In genomic region chr1:230066466-230067404, GRCh38 we compare ENCODE assay signal across 1 cellular context.
A peak's percentile ranks its signal among the peaks of the same experiment; 100 is the strongest.
TF ChIP-seq lines count a peak whose summit lies in the region.

Gene GALNT2 (plus strand): TSS chr1:230067238. CDS start chr1:230067281, 43 bp downstream.

TF ChIP-seq in HepG2, 621 proteins besides CTCF, POLR2A, EP300 and RAD21 (continued from another document and continues in another):
- TF ChIP-seq AFF4 (CRISPR knock-in tag; IDR thresholded peaks at IDR 0.05), result no peak
- no peak for TF ChIP-seq ZNF607 (CRISPR knock-in tag; IDR thresholded peaks at IDR 0.05; ENCODE audit: borderline replicate concordance)
- no peak for TF ChIP-seq ZBTB37 (CRISPR knock-in tag; IDR thresholded peaks at IDR 0.05)
- no peak for TF ChIP-seq ZFP36 (IDR thresholded peaks at IDR 0.05; ENCODE audit: borderline replicate concordance, low read depth, low read length, partially characterized antibody)
- TF ChIP-seq ATF7 (IDR thresholded peaks at IDR 0.05), result no peak
- no peak for TF ChIP-seq ATF7 (CRISPR knock-in tag; IDR thresholded peaks at IDR 0.05)
- TF ChIP-seq HINFP (CRISPR knock-in tag; IDR thresholded peaks at IDR 0.05; ENCODE audit: low read depth), result no peak; the same call in 1 of the 2 replicates
- TF ChIP-seq GRHL1 (CRISPR knock-in tag; conservative IDR thresholded peaks at IDR 0.05), result no peak
- no peak for TF ChIP-seq SNAPC4 (CRISPR knock-in tag; IDR thresholded peaks at IDR 0.05)
- TF ChIP-seq IRF1 (CRISPR knock-in tag; IDR thresholded peaks at IDR 0.05; ENCODE audit: low read depth), result no peak
- TF ChIP-seq ZBTB1 (CRISPR knock-in tag; IDR thresholded peaks at IDR 0.05; ENCODE audit: borderline replicate concordance), result no peak
- TF ChIP-seq TSC22D2 (CRISPR knock-in tag; IDR thresholded peaks at IDR 0.05; ENCODE audit: borderline replicate concordance), result no peak
- TF ChIP-seq PRMT3 (CRISPR knock-in tag; IDR thresholded peaks at IDR 0.05; ENCODE audit: borderline replicate concordance, low read depth), result no peak
- TF ChIP-seq ZNF33A (CRISPR knock-in tag; IDR thresholded peaks at IDR 0.05; ENCODE audit: borderline replicate concordance), result no peak
- no peak for TF ChIP-seq ZNF335 (CRISPR knock-in tag; IDR thresholded peaks at IDR 0.05)
- TF ChIP-seq ZNF230 (CRISPR knock-in tag; IDR thresholded peaks at IDR 0.05), result no peak
- TF ChIP-seq PTBP1 (IDR thresholded peaks at IDR 0.05; ENCODE audit: low read depth, low read length, poor library complexity, severe bottlenecking), result no peak
- TF ChIP-seq HNF1B (CRISPR knock-in tag; IDR thresholded peaks at IDR 0.05), result no peak
- no peak for TF ChIP-seq SATB2 (CRISPR knock-in tag; IDR thresholded peaks at IDR 0.05)
- TF ChIP-seq MEF2D (CRISPR knock-in tag; IDR thresholded peaks at IDR 0.05), result no peak
- TF ChIP-seq ZNF276 (CRISPR knock-in tag; IDR thresholded peaks at IDR 0.05; ENCODE audit: low read depth), result no peak
- TF ChIP-seq ZNF724P (CRISPR knock-in tag; IDR thresholded peaks at IDR 0.05; ENCODE audit: borderline replicate concordance), result no peak
- TF ChIP-seq ZNF672 (CRISPR knock-in tag; IDR thresholded peaks at IDR 0.05), result no peak
- no peak for TF ChIP-seq STAT6 (CRISPR knock-in tag; IDR thresholded peaks at IDR 0.05; ENCODE audit: borderline replicate concordance)
- no peak for TF ChIP-seq ZNF800 (CRISPR knock-in tag; IDR thresholded peaks at IDR 0.05)
- TF ChIP-seq ZNF556 (CRISPR knock-in tag; IDR thresholded peaks at IDR 0.05; ENCODE audit: borderline replicate concordance), result no peak
- TF ChIP-seq ZKSCAN1 (IDR thresholded peaks at IDR 0.05; ENCODE audit: low read length), result no peak
- peak; percentile 71 for TF ChIP-seq RBFOX2 (IDR thresholded peaks at IDR 0.05; ENCODE audit: low read depth, low read length)
- no peak for TF ChIP-seq ZNF652 (CRISPR knock-in tag; IDR thresholded peaks at IDR 0.05; ENCODE audit: borderline replicate concordance, low read depth)
